Comparison of ENCODE assay signal across 8 cellular contexts in genomic region chr21:6498716-6499115, GRCh38.
DNase-seq lines count a peak whose midpoint lies in the region; ATAC-seq, FAIRE-seq and TF ChIP-seq lines count a peak whose summit lies in the region.
"Not testable (repeated sequence)": the region's sequence is repeated elsewhere in the genome, so short reads cannot be mapped to it uniquely, and the experiment has no call there.

No MANE protein-coding gene starts in this region.

- H3K27ac ChIP-seq in K562 (ENCODE audit: extremely low read depth, low read depth, low read length) = peak overlapping the region; percentile 63; the same call in 1 of the 3 replicates
- peak overlapping the region in 1 of 2 donors; percentile 44 for H3K27ac ChIP-seq in aorta (ENCODE audit: low read depth in 1 of 2, low read length in 2 of 2)

- H3K9me1 ChIP-seq in K562 (ENCODE audit: control insufficient read depth, insufficient read depth, low read length) = not testable (repeated sequence)

- not testable (repeated sequence) for H3K4me1 ChIP-seq in K562 (replicated peaks in 1 of 2; ENCODE audit: control insufficient read depth in 2 of 2, insufficient read depth in 2 of 2, low read length in 2 of 2); neuron (ENCODE audit: insufficient read depth, low read length); aorta (ENCODE audit: control insufficient read depth in 1 of 2, insufficient read depth in 2 of 2, low read length in 2 of 2)

- not testable (repeated sequence) for BruUV-seq in K562 (replicated peaks; lab: Mats Ljungman, UMichigan)

- DNase-seq in HCEC 1CT = peak; percentile 0
- peak; percentile 39 for DNase-seq in activated CD4-positive, CD25-positive, alpha-beta regulatory T cell treated with anti-CD3 and anti-CD28 coated beads, Interleukin-2, amount 50 U/mL, for 72 hours
- DNase-seq in K562 (ENCODE audit: extremely low read depth in 1 of 4, low spot score in 3 of 4) = peak in 2 of 4 experiments; percentile 4 to 17
- not testable (repeated sequence) for DNase-seq in left ventricle myocardium superior
- DNase-seq in aorta = peak in 1 of 2 donors; percentile 80

- no CpG with 5 or more reads among the region's 55 CpGs for WGBS in K562 (ENCODE audit: insufficient coverage, low coverage, missing lambda C conversion rate)
- 0 to 1% methylated on average over 19 to 35 of the region's 55 CpGs for WGBS in aorta, 2 donors

- H4K20me1 ChIP-seq in K562 (replicated peaks; ENCODE audit: control insufficient read depth, insufficient read depth, low read length) = not testable (repeated sequence)

- H3K4me3 ChIP-seq in K562 (peak overlapping the region; percentile 46), neuron (ENCODE audit: low read length) (peak overlapping the region; percentile 53), aorta (ENCODE audit: low read length in 2 of 2) (peak overlapping the region in 1 of 2 donors; percentile 67)

- not testable (repeated sequence) for TF ChIP-seq EP300 in K562 (IDR thresholded peaks at IDR 0.05; ENCODE audit: low read length)

- H3K27me3 ChIP-seq in K562 (ENCODE audit: control insufficient read depth in 2 of 2, insufficient read depth in 2 of 2, low read length in 2 of 2); neuron (ENCODE audit: insufficient read depth, low read length); aorta (ENCODE audit: control insufficient read depth in 1 of 2, insufficient read depth in 2 of 2, low read length in 1 of 2): not testable (repeated sequence)

- TF ChIP-seq POLR2A in K562 (conservative IDR thresholded peaks at IDR 0.05) = not testable (repeated sequence)

- not testable (repeated sequence) for H3K79me2 ChIP-seq in K562 (ENCODE audit: control insufficient read depth, insufficient read depth, low read length)

- TF ChIP-seq CTCF in K562 (IDR thresholded peaks at IDR 0.05 in 2 of 3, conservative IDR thresholded peaks at IDR 0.05 in 1 of 3; ENCODE audit: insufficient read depth in 2 of 3, low read depth in 1 of 3, low read length in 3 of 3) = not testable (repeated sequence)

- POLR2A ChIA-PET in K562 (lab: Yijun Ruan, JAX) = not testable (repeated sequence)

- intact Hi-C loops in K562 (cut with micrococcal nuclease); left ventricle myocardium superior (cut with micrococcal nuclease); aorta (cut with DNase I): not testable (repeated sequence)

- not testable (repeated sequence) for H3K9me3 ChIP-seq in K562 (replicated peaks; ENCODE audit: control insufficient read depth, insufficient read depth, low read depth, low read length); neuron (ENCODE audit: low read length); aorta (ENCODE audit: control insufficient read depth, low read length)

- H3K4me2 ChIP-seq in K562 (ENCODE audit: insufficient read depth, low read length) = not testable (repeated sequence)

- TF ChIP-seq RAD21 in K562 (CRISPR knock-in tag; conservative IDR thresholded peaks at IDR 0.05 in 1 of 2, IDR thresholded peaks at IDR 0.05 in 1 of 2) = not testable (repeated sequence)

- not testable (repeated sequence) for H2AFZ ChIP-seq in K562 (ENCODE audit: low read depth, low read length); neuron (ENCODE audit: low read depth, low read length)

- not testable (repeated sequence) for FAIRE-seq in K562 (lab: Jason Lieb, UNC)

- CTCF ChIA-PET in K562 (lab: Yijun Ruan, JAX; ENCODE audit: low intra/inter-chr PET ratio) = not testable (repeated sequence)

- in situ Hi-C loops in K562 (cut with MboI) = not testable (repeated sequence)

- H3K9ac ChIP-seq in K562 (ENCODE audit: insufficient read depth in 1 of 2, low read depth in 2 of 2, low read length in 2 of 2) = peak overlapping the region; percentile 63 to 90

- ATAC-seq in GM18520 (IDR thresholded peaks at IDR 0.05; ENCODE audit: unreplicated experiment) = peak; percentile 11
- peak; percentile 26 for ATAC-seq in HG03571 (IDR thresholded peaks at IDR 0.05; ENCODE audit: unreplicated experiment)
- ATAC-seq in K562 = peak; percentile 27
- ATAC-seq in left ventricle myocardium superior = peak; percentile 34
- peak; percentile 33 for ATAC-seq in aorta (ENCODE audit: low FRiP score)

- not testable (repeated sequence) for H3K36me3 ChIP-seq in K562 (ENCODE audit: control insufficient read depth, insufficient read depth, low read length); neuron (ENCODE audit: insufficient read depth, low read length); aorta (ENCODE audit: control insufficient read depth in 1 of 2, insufficient read depth in 2 of 2, low read length in 1 of 2)

TF ChIP-seq in K562, 482 proteins besides CTCF, POLR2A, EP300 and RAD21:
- TF ChIP-seq EP400 (IDR thresholded peaks at IDR 0.05) (peak; percentile 37; the same call in 1 of the 2 replicates), ZFX (CRISPR knock-in tag; IDR thresholded peaks at IDR 0.05) (peak; percentile 25; the same call in 1 of the 2 replicates), POLR2G (IDR thresholded peaks at IDR 0.05; ENCODE audit: low read depth, low read length) (peak; percentile 57), RBFOX2 (IDR thresholded peaks at IDR 0.05; ENCODE audit: low read depth, low read length) (peak; percentile 56; the same call in 1 of the 2 replicates)
